In the genomic region with DNA sequence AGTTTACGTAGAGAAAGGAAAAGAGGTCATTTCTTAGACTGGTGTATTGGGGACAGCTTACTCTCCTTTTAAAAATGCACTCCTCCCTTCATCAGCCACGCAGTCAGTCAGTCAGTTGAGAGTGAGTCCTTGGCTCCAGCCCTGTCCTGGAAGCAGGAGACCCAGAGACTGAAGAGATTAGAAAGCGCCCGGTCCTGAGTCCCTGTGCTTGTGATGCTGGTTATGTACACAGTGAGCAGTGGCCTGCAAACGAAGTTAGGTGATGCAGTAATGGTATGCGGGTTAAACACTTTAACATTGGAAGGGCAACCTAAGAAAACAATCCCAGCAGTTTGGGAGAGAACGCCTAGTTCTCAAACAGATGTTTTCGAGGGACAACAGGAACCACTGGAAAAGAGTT, we compare ENCODE assay signal across 1 cellular context.
TF ChIP-seq lines count a peak whose summit lies in the region.

No MANE protein-coding gene starts in this region.

TF ChIP-seq in K562, 482 proteins besides CTCF, POLR2A, EP300 and RAD21:
- 0 out of 2 replicates have a peak, but pooled peaks have one; percentile 13 for TF ChIP-seq CTBP1 (IDR thresholded peaks at IDR 0.05; ENCODE audit: borderline replicate concordance)
- TF ChIP-seq, protein P1, sequence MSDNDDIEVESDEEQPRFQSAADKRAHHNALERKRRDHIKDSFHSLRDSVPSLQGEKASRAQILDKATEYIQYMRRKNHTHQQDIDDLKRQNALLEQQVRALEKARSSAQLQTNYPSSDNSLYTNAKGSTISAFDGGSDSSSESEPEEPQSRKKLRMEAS (CRISPR knock-in tag; IDR thresholded peaks at IDR 0.05): no peak
- TF ChIP-seq, protein P2, sequence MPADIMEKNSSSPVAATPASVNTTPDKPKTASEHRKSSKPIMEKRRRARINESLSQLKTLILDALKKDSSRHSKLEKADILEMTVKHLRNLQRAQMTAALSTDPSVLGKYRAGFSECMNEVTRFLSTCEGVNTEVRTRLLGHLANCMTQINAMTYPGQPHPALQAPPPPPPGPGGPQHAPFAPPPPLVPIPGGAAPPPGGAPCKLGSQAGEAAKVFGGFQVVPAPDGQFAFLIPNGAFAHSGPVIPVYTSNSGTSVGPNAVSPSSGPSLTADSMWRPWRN (IDR thresholded peaks at IDR 0.05; ENCODE audit: low read depth): no peak
- TF ChIP-seq, protein P3, sequence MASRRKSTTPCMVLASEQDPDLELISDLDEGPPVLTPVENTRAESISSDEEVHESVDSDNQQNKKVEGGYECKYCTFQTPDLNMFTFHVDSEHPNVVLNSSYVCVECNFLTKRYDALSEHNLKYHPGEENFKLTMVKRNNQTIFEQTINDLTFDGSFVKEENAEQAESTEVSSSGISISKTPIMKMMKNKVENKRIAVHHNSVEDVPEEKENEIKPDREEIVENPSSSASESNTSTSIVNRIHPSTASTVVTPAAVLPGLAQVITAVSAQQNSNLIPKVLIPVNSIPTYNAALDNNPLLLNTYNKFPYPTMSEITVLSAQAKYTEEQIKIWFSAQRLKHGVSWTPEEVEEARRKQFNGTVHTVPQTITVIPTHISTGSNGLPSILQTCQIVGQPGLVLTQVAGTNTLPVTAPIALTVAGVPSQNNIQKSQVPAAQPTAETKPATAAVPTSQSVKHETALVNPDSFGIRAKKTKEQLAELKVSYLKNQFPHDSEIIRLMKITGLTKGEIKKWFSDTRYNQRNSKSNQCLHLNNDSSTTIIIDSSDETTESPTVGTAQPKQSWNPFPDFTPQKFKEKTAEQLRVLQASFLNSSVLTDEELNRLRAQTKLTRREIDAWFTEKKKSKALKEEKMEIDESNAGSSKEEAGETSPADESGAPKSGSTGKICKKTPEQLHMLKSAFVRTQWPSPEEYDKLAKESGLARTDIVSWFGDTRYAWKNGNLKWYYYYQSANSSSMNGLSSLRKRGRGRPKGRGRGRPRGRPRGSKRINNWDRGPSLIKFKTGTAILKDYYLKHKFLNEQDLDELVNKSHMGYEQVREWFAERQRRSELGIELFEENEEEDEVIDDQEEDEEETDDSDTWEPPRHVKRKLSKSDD (conservative IDR thresholded peaks at IDR 0.05; ENCODE audit: low read length): no peak
- TF ChIP-seq MTF1 (CRISPR knock-in tag; IDR thresholded peaks at IDR 0.05; ENCODE audit: borderline replicate concordance): no peak
- TF ChIP-seq ZNF766 (CRISPR knock-in tag; conservative IDR thresholded peaks at IDR 0.05): no peak
- peak in 1 of 2 experiments; percentile 39; a peak in 1 of 4 replicates for TF ChIP-seq FOXA3 (CRISPR knock-in tag; conservative IDR thresholded peaks at IDR 0.05 in 1 of 2, IDR thresholded peaks at IDR 0.05 in 1 of 2)
- no peak for TF ChIP-seq ZNF778 (CRISPR knock-in tag; IDR thresholded peaks at IDR 0.05)
